In genomic region chr18:50573679-50574078, GRCh38 we compare ENCODE assay signal across 16 cellular contexts. TPM values are rescaled to one million over a fixed set of nuclear protein-coding genes. Genes with fewer than 3 reads are reported as not detected.
DNase-seq lines count a peak whose midpoint lies in the region; ATAC-seq and TF ChIP-seq lines count a peak whose summit lies in the region.
"Had no signal": no experiment of that assay in that cellular context is flagged by ENCODE, and none has a peak within 500 bp of the region (broad histone marks: within the 10 kb centered on the region; RNA-seq: fewer than 3 reads in every experiment).

No MANE protein-coding gene starts in this region.

- H3K4me3 ChIP-seq in DND-41 (ENCODE audit: low read depth in 1 of 2, low read length in 2 of 2) (no peak overlapping the region), GM23338 (no peak overlapping the region), PC-9 (no peak overlapping the region)
- no peak overlapping the region for H3K4me3 ChIP-seq in naive thymus-derived CD4-positive, alpha-beta T cell (ENCODE audit: low read length)
- H3K4me3 ChIP-seq: BLaER1 treated with 17β-estradiol and CSF1 and Interleukin-3, amounts not matched to agents 10 nM and 100 nM had no signal

- peaks cover 4% of the 10 kb centered on the region for H3K27me3 Mint-ChIP-seq in GM23338 (ENCODE audit: insufficient read depth, low read depth, poor library complexity)
- H3K27me3 Mint-ChIP-seq in glutamatergic neuron (ENCODE audit: unreplicated experiment), result no peaks in the 10 kb centered on the region
- H3K27me3 Mint-ChIP-seq in naive thymus-derived CD4-positive, alpha-beta T cell, result peaks cover 5 to 56% (median 30%) of the 10 kb centered on the region in 5 donors

- H3K36me3 ChIP-seq in DND-41 (ENCODE audit: insufficient read depth, low read length) (no peaks in the 10 kb centered on the region), GM23338 (ENCODE audit: insufficient read depth) (no peaks in the 10 kb centered on the region), PC-9 (ENCODE audit: low read depth) (no peaks in the 10 kb centered on the region)
- no peaks in the 10 kb centered on the region for H3K36me3 ChIP-seq in naive thymus-derived CD4-positive, alpha-beta T cell (ENCODE audit: control insufficient read depth in 2 of 3, insufficient read depth in 3 of 3, low read length in 3 of 3)
- H3K36me3 ChIP-seq: BLaER1 treated with 17β-estradiol and CSF1 and Interleukin-3, amounts not matched to agents 10 nM and 100 nM had no signal

- no peaks in the 10 kb centered on the region for H3F3A ChIP-seq in GM23338 (replicated peaks; ENCODE audit: low read depth)
- H3F3A ChIP-seq in PC-9 (ENCODE audit: insufficient read depth, low read depth), result no peaks in the 10 kb centered on the region

- H2AFZ ChIP-seq in DND-41 (ENCODE audit: low read depth, low read length) (no peak overlapping the region), GM23338 (no peak overlapping the region), PC-9 (no peak overlapping the region)

- H3K79me2 ChIP-seq in DND-41 (ENCODE audit: insufficient read depth, low read length) (no peaks in the 10 kb centered on the region), GM23338 (replicated peaks; ENCODE audit: insufficient read depth) (no peaks in the 10 kb centered on the region), PC-9 (ENCODE audit: low read depth) (no peaks in the 10 kb centered on the region)

- TF ChIP-seq CTCF in DND-41 (IDR thresholded peaks at IDR 0.05; ENCODE audit: borderline replicate concordance, extremely low read depth, low read length, poor library complexity, severe bottlenecking), result peak; percentile 25
- peak; percentile 40 to 66 for TF ChIP-seq CTCF in GM23338 (conservative IDR thresholded peaks at IDR 0.05; ENCODE audit: low read depth in 2 of 2)
- peak; percentile 41 for TF ChIP-seq CTCF in PC-9 (conservative IDR thresholded peaks at IDR 0.05)
- peak; percentile 29 for TF ChIP-seq CTCF in glutamatergic neuron (IDR thresholded peaks at IDR 0.05; ENCODE audit: partially characterized antibody, unreplicated experiment)
- TF ChIP-seq CTCF in GM10248 (IDR thresholded peaks at IDR 0.05; ENCODE audit: control extremely low read depth, extremely low read depth, low read depth, missing control alignments), result no peak

- BruUV-seq in PC-9 (replicated peaks; lab: Mats Ljungman, UMichigan), result no TSS peak

- H3K27ac Mint-ChIP-seq in GM23338, result no peak overlapping the region
- no peak overlapping the region for H3K27ac Mint-ChIP-seq in glutamatergic neuron (ENCODE audit: unreplicated experiment)
- no peak overlapping the region for H3K27ac Mint-ChIP-seq in naive thymus-derived CD4-positive, alpha-beta T cell
- H3K27ac Mint-ChIP-seq: IgD-negative memory B cell, naive B cell had no signal

- POLR2A ChIA-PET in PC-9 (lab: Charles Lee; ENCODE audit: unreplicated experiment) (no interaction called here), GM10248 (lab: Yijun Ruan, JAX) (no interaction called here)
- POLR2A ChIA-PET in naive thymus-derived CD4-positive, alpha-beta T cell (lab: Charles Lee), result no interaction called here

- H3K4me3 Mint-ChIP-seq in GM23338, result no peak overlapping the region
- H3K4me3 Mint-ChIP-seq in glutamatergic neuron (ENCODE audit: unreplicated experiment), result no peak overlapping the region
- no peak overlapping the region for H3K4me3 Mint-ChIP-seq in naive thymus-derived CD4-positive, alpha-beta T cell
- H3K4me3 Mint-ChIP-seq: IgD-negative memory B cell, naive B cell had no signal

- peaks cover 3% of the 10 kb centered on the region for H3K27me3 ChIP-seq in DND-41 (ENCODE audit: insufficient read depth, low read length, poor library complexity)
- H3K27me3 ChIP-seq in GM23338 (ENCODE audit: insufficient read depth), result no peaks in the 10 kb centered on the region
- H3K27me3 ChIP-seq in PC-9 (ENCODE audit: insufficient read depth, low read depth), result no peaks in the 10 kb centered on the region
- no peaks in the 10 kb centered on the region for H3K27me3 ChIP-seq in naive thymus-derived CD4-positive, alpha-beta T cell (ENCODE audit: control insufficient read depth in 2 of 2, insufficient read depth in 2 of 2, low read length in 2 of 2)
- H3K27me3 ChIP-seq: BLaER1 treated with 17β-estradiol and CSF1 and Interleukin-3, amounts not matched to agents 10 nM and 100 nM had no signal

- peaks cover 3% of the 10 kb centered on the region for H3K9me3 Mint-ChIP-seq in GM23338
- H3K9me3 Mint-ChIP-seq in glutamatergic neuron (ENCODE audit: unreplicated experiment), result peaks cover under 1% of the 10 kb centered on the region
- peaks cover 0 to 14% (median 5%) of the 10 kb centered on the region in 11 donors for H3K9me3 Mint-ChIP-seq in naive thymus-derived CD4-positive, alpha-beta T cell

- H3K4me1 ChIP-seq in DND-41 (ENCODE audit: insufficient read depth, low read length) (no peaks in the 10 kb centered on the region), GM23338 (ENCODE audit: insufficient read depth) (peaks cover 9% of the 10 kb centered on the region; the same call in 1 of the 2 replicates), PC-9 (replicated peaks; ENCODE audit: insufficient read depth) (no peaks in the 10 kb centered on the region)
- H3K4me1 ChIP-seq in naive thymus-derived CD4-positive, alpha-beta T cell (ENCODE audit: control insufficient read depth in 2 of 2, insufficient read depth in 2 of 2, low read length in 2 of 2), result no peaks in the 10 kb centered on the region

- CTCF ChIA-PET in PC-9 (lab: Charles Lee) (no interaction called here), GM10248 (lab: Yijun Ruan, JAX) (no interaction called here)
- CTCF ChIA-PET in naive thymus-derived CD4-positive, alpha-beta T cell (lab: Charles Lee), result no interaction called here

- no peaks in the 10 kb centered on the region for H4K20me1 ChIP-seq in DND-41 (ENCODE audit: insufficient read depth, low read length)
- no peaks in the 10 kb centered on the region for H4K20me1 ChIP-seq in GM23338 (replicated peaks; ENCODE audit: insufficient read depth)
- H4K20me1 ChIP-seq in PC-9 (ENCODE audit: insufficient read depth), result no peaks in the 10 kb centered on the region
- H4K20me1 ChIP-seq: BLaER1 treated with 17β-estradiol and CSF1 and Interleukin-3, amounts not matched to agents 10 nM and 100 nM had no signal

- H3K9me3 ChIP-seq in DND-41 (ENCODE audit: insufficient read depth, low read length, severe bottlenecking) (no peaks in the 10 kb centered on the region), PC-9 (ENCODE audit: insufficient read depth, low read depth) (no peaks in the 10 kb centered on the region)
- no peaks in the 10 kb centered on the region for H3K9me3 ChIP-seq in naive thymus-derived CD4-positive, alpha-beta T cell (ENCODE audit: control insufficient read depth in 2 of 3, low read length in 3 of 3)

- H3K36me3 Mint-ChIP-seq in GM23338 (ENCODE audit: low read depth), result peaks cover 4% of the 10 kb centered on the region
- H3K36me3 Mint-ChIP-seq in glutamatergic neuron (ENCODE audit: unreplicated experiment), result peaks cover 8% of the 10 kb centered on the region
- peaks cover 0 to 11% (median 0%) of the 10 kb centered on the region in 5 donors for H3K36me3 Mint-ChIP-seq in naive thymus-derived CD4-positive, alpha-beta T cell
- H3K36me3 Mint-ChIP-seq: IgD-negative memory B cell had no signal

- H3K9me2 ChIP-seq in GM23338 (ENCODE audit: insufficient read depth), result no peaks in the 10 kb centered on the region
- no peaks in the 10 kb centered on the region for H3K9me2 ChIP-seq in PC-9 (ENCODE audit: insufficient read depth)

- intact Hi-C loops in PC-9 (cut with micrococcal nuclease; ENCODE audit: unreplicated experiment), result no loop called here
- intact Hi-C loops in naive thymus-derived CD4-positive, alpha-beta T cell (cut with micrococcal nuclease), result no loop called here

- DNase-seq in DND-41, result no peak
- peak; percentile 43 for DNase-seq in GM23338 (ENCODE audit: low spot score)
- no peak for DNase-seq in PC-9
- DNase-seq in glutamatergic neuron, result no peak
- no peak for DNase-seq in GM10248 (ENCODE audit: extremely low spot score)
- DNase-seq in naive thymus-derived CD4-positive, alpha-beta T cell, result no peak
- DNase-seq: EL; naive B cell; NCI-H2081; NK-92 treated with Interleukin-12 subunit alpha and Interleukin-12 subunit beta, amount 100 ng/mL, for 24 hours; stimulated activated CD8-positive, alpha-beta memory T cell treated with anti-CD3 and anti-CD28 coated beads, Interleukin-4, amount 100 ng/mL, for 48 hours had no signal

- no peak overlapping the region for H3K27ac ChIP-seq in DND-41 (ENCODE audit: low read length)
- H3K27ac ChIP-seq in GM23338 (ENCODE audit: low read depth), result no peak overlapping the region
- no peak overlapping the region for H3K27ac ChIP-seq in PC-9
- no peak overlapping the region for H3K27ac ChIP-seq in naive thymus-derived CD4-positive, alpha-beta T cell (ENCODE audit: low read depth, low read length)
- H3K27ac ChIP-seq: BLaER1 treated with 17β-estradiol and CSF1 and Interleukin-3, amounts not matched to agents 10 nM and 100 nM had no signal

- H3K4me1 Mint-ChIP-seq in GM23338 (peaks cover 17% of the 10 kb centered on the region), glutamatergic neuron (ENCODE audit: low read depth, unreplicated experiment) (peaks cover 10% of the 10 kb centered on the region)
- H3K4me1 Mint-ChIP-seq in naive thymus-derived CD4-positive, alpha-beta T cell, result no peaks in the 10 kb centered on the region
- H3K4me1 Mint-ChIP-seq: IgD-negative memory B cell, naive B cell had no signal

- ATAC-seq in DND-41 (ENCODE audit: insufficient read depth, low read depth) (no peak), GM23338 (peak; percentile 34; the same call in 2 of the 3 replicates), GM21576 (IDR thresholded peaks at IDR 0.05; ENCODE audit: unreplicated experiment) (no peak), GM21786 (IDR thresholded peaks at IDR 0.05; ENCODE audit: unreplicated experiment) (no peak)
- no peak for ATAC-seq in naive thymus-derived CD4-positive, alpha-beta T cell

- no peak overlapping the region for H3K9ac ChIP-seq in DND-41 (ENCODE audit: low read depth, low read length)
- H3K9ac ChIP-seq: BLaER1 treated with 17β-estradiol and CSF1 and Interleukin-3, amounts not matched to agents 10 nM and 100 nM had no signal

- H3K4me2 ChIP-seq in DND-41 (ENCODE audit: insufficient read depth, low read length), result no peak overlapping the region
- H3K4me2 ChIP-seq in GM23338, result no peak overlapping the region
- no peak overlapping the region for H3K4me2 ChIP-seq in PC-9
- H3K4me2 ChIP-seq: BLaER1 treated with 17β-estradiol and CSF1 and Interleukin-3, amounts not matched to agents 10 nM and 100 nM had no signal

TF ChIP-seq in GM23338, 12 proteins besides CTCF, POLR2A, EP300 and RAD21 (continues in another document):
- TF ChIP-seq JUNB (IDR thresholded peaks at IDR 0.05; ENCODE audit: unreplicated experiment), result no peak

RNA-seq across cellular contexts. Expression of gene MAPK4, which starts 13.8 kb away (rescaled TPM):
- total RNA-seq in GM23338 (2014; rRNA removed; shearing (Covaris generic)), result 4.4 and 8.5 TPM in 2 replicates
- 1.3 TPM in 2 replicates for polyA plus RNA-seq in GM23338 (2016; fragmentation: Nextera tagmentation; extraction: Ambion mirVana)
- total RNA-seq in PC-9 (2021) (not detected in 2 replicates), glutamatergic neuron (ENCODE audit: unreplicated experiment) (13.1 TPM)
- total RNA-seq in naive thymus-derived CD4-positive, alpha-beta T cell, result not detected
- polyA plus RNA-seq in naive thymus-derived CD4-positive, alpha-beta T cell, result not detected
- total RNA-seq: dermis microvascular lymphatic vessel endothelial cell had no signal
- polyA plus RNA-seq: IgD-negative memory B cell had no signal
